In genomic region chr4:99615210-99615834, GRCh38 we compare ENCODE assay signal across 18 cellular contexts. TPM values are rescaled to one million over a fixed set of nuclear protein-coding genes. Genes with fewer than 3 reads are reported as not detected.
A peak's percentile ranks its signal among the peaks of the same experiment; 100 is the strongest.
DNase-seq lines count a peak whose midpoint lies in the region; ATAC-seq, FAIRE-seq and TF ChIP-seq lines count a peak whose summit lies in the region.
"Had no signal": no experiment of that assay in that cellular context is flagged by ENCODE, and none has a peak within 500 bp of the region (broad histone marks: within the 10 kb centered on the region; RNA-seq: fewer than 3 reads in every experiment).

No MANE protein-coding gene starts in this region.

- no peaks in the 10 kb centered on the region for H4K20me1 ChIP-seq in K562 (replicated peaks; ENCODE audit: control insufficient read depth, insufficient read depth, low read length)

- H3K79me2 ChIP-seq in K562 (ENCODE audit: control insufficient read depth, insufficient read depth, low read length): no peaks in the 10 kb centered on the region

- TF ChIP-seq CTCF in K562 (IDR thresholded peaks at IDR 0.05 in 2 of 3, conservative IDR thresholded peaks at IDR 0.05 in 1 of 3; ENCODE audit: insufficient read depth in 2 of 3, low read depth in 1 of 3, low read length in 3 of 3): peak in 1 of 3 experiments; percentile 8; a peak in 1 of 6 replicates
- TF ChIP-seq CTCF in sigmoid colon (IDR thresholded peaks at IDR 0.05): peak in 1 of 4 experiments; percentile 16

- H3K4me3 ChIP-seq in K562 (no peak overlapping the region), sigmoid colon (no peak overlapping the region)
- H3K4me3 ChIP-seq: ovary, SK-N-MC, smooth muscle cell, transverse colon had no signal

- H3K9me3 ChIP-seq in K562 (replicated peaks; ENCODE audit: control insufficient read depth, insufficient read depth, low read depth, low read length) (no peaks in the 10 kb centered on the region), sigmoid colon (no peaks in the 10 kb centered on the region)
- H3K9me3 ChIP-seq: BE2C, ovary, transverse colon had no signal

- H3K27me3 ChIP-seq in K562 (ENCODE audit: control insufficient read depth in 2 of 2, insufficient read depth in 2 of 2, low read length in 2 of 2) (no peaks in the 10 kb centered on the region; a peak in 1 of 5 replicates), sigmoid colon (no peaks in the 10 kb centered on the region)
- H3K27me3 ChIP-seq: ovary, transverse colon had no signal

- in situ Hi-C loops in K562 (cut with MboI): no loop called here

- FAIRE-seq in K562 (lab: Jason Lieb, UNC): no peak
- FAIRE-seq: TTC549 had no signal

- intact Hi-C loops in K562 (cut with micrococcal nuclease) (no loop called here), sigmoid colon (cut with DNase I) (loop anchor here (5.0 kb wide), 1 partner anchor 43 kb away; the partner anchor contains the start of gene MTTP)

- H3K4me1 ChIP-seq in K562 (replicated peaks in 1 of 2; ENCODE audit: control insufficient read depth in 2 of 2, insufficient read depth in 2 of 2, low read length in 2 of 2): no peaks in the 10 kb centered on the region
- H3K4me1 ChIP-seq in sigmoid colon: peaks cover 0 to 36% (median 28%) of the 10 kb centered on the region in 4 donors
- H3K4me1 ChIP-seq: BE2C had no signal

- POLR2A ChIA-PET in K562 (lab: Yijun Ruan, JAX): no interaction called here

- BruUV-seq in K562 (replicated peaks; lab: Mats Ljungman, UMichigan): no TSS peak

- H3K9ac ChIP-seq in K562 (ENCODE audit: insufficient read depth in 1 of 2, low read depth in 2 of 2, low read length in 2 of 2): no peak overlapping the region

- TF ChIP-seq POLR2A in K562 (conservative IDR thresholded peaks at IDR 0.05) (no peak), sigmoid colon (IDR thresholded peaks at IDR 0.05) (no peak)

- ATAC-seq in GM21576 (IDR thresholded peaks at IDR 0.05; ENCODE audit: unreplicated experiment) (peak; percentile 68), K562 (peak; percentile 46; the same call in 1 of the 3 replicates), HG02973 (IDR thresholded peaks at IDR 0.05; ENCODE audit: unreplicated experiment) (no peak)
- ATAC-seq: activated T-cell treated with anti-CD3 and anti-CD28 coated beads, Interleukin-2, amount 50 U/mL, for 4 hours had no signal

- DNase-seq in NCI-H69 (lab: John Stamatoyannopoulos, UW): peak; percentile 11
- DNase-seq in K562 (ENCODE audit: extremely low read depth in 1 of 4, low spot score in 3 of 4): no peak
- peak; percentile 57 for DNase-seq in sigmoid colon
- DNase-seq in NCI-H1930 (lab: John Stamatoyannopoulos, UW): no peak
- no peak for DNase-seq in nucleus accumbens (lab: John Stamatoyannopoulos, UW)
- DNase-seq: activated CD4-positive, alpha-beta memory T cell treated with anti-CD3 and anti-CD28 coated beads for 36 hours; activated T-cell treated with anti-CD3 and anti-CD28 coated beads, Interleukin-2, amount 50 U/mL, for 4 hours; BE2C; hypothalamus; IMR-90; kidney glomerular epithelial cell; ovary; transverse colon had no signal

- no peaks in the 10 kb centered on the region for H3K9me1 ChIP-seq in K562 (ENCODE audit: control insufficient read depth, insufficient read depth, low read length)

- CTCF ChIA-PET in K562 (lab: Yijun Ruan, JAX; ENCODE audit: low intra/inter-chr PET ratio): no interaction called here

- H3K27ac ChIP-seq in K562 (ENCODE audit: extremely low read depth, low read depth, low read length): no peak overlapping the region
- peak overlapping the region; percentile 14 to 72 (median 70) for H3K27ac ChIP-seq in sigmoid colon
- H3K27ac ChIP-seq: ovary, SK-N-MC, transverse colon had no signal

- no peak overlapping the region for H3K4me2 ChIP-seq in K562 (ENCODE audit: insufficient read depth, low read length)
- H3K4me2 ChIP-seq: smooth muscle cell had no signal

- H3K36me3 ChIP-seq in K562 (ENCODE audit: control insufficient read depth, insufficient read depth, low read length) (no peaks in the 10 kb centered on the region), sigmoid colon (no peaks in the 10 kb centered on the region)
- H3K36me3 ChIP-seq: BE2C, ovary, transverse colon had no signal

- H2AFZ ChIP-seq in K562 (ENCODE audit: low read depth, low read length): no peak overlapping the region

- TF ChIP-seq EP300 in K562 (IDR thresholded peaks at IDR 0.05; ENCODE audit: low read length) (no peak), sigmoid colon (IDR thresholded peaks at IDR 0.05) (peak in 1 of 4 donors; percentile 34)

- no peak for TF ChIP-seq RAD21 in K562 (CRISPR knock-in tag; conservative IDR thresholded peaks at IDR 0.05 in 1 of 2, IDR thresholded peaks at IDR 0.05 in 1 of 2)

TF ChIP-seq in K562, 482 proteins besides CTCF, POLR2A, EP300 and RAD21 (continues in another document):
- no peak for TF ChIP-seq ZNF239 (CRISPR knock-in tag; IDR thresholded peaks at IDR 0.05)

RNA-seq across cellular contexts. Expression of gene MTTP, which starts 40.7 kb away (rescaled TPM):
- not detected in 2 replicates for total RNA-seq in K562 (2011; cell fraction: chromatin; rRNA removed; ENCODE audit: low replicate concordance)
- not detected in 2 replicates for total RNA-seq in K562 (2011; cell fraction: nucleolus; rRNA removed)
- not detected in 2 replicates for total RNA-seq in K562 (2011; cell fraction: nucleoplasm; rRNA removed)
- not detected in 2 replicates for total RNA-seq in K562 (2014; rRNA removed)
- 0.06 and 0.29 TPM in 2 replicates for total RNA-seq in K562 (2014; rRNA removed; fragmentation: Illumina TruSeq; extraction: Trizol)
- total RNA-seq in K562 (2015; rRNA removed; fragmentation: Illumina TruSeq; extraction: Trizol): 0.22 TPM in 1 of 2 replicates, not detected in the other
- total RNA-seq in K562 (2021): 0.04 and 0.40 TPM in 2 replicates
- polyA plus RNA-seq in K562 (2011; rRNA removed): not detected in 2 replicates
- 0.21 TPM in 1 of 2 replicates, not detected in the other for polyA plus RNA-seq in K562 (2011; cell fraction: cytosol; rRNA removed)
- polyA plus RNA-seq in K562 (2011; cell fraction: nucleus; rRNA removed): 0.10 TPM in 1 of 2 replicates, not detected in the other
- polyA plus RNA-seq in K562 (2012): 0.01 and 0.03 TPM in 2 replicates
- polyA plus RNA-seq in K562 (2014; fragmentation: Illumina TruSeq; extraction: Trizol): 0.04 TPM in 1 of 2 replicates, not detected in the other
- polyA plus RNA-seq in K562 (2014; fragmentation: Nextera tagmentation; extraction: Ambion mirVana): under 1 TPM; 0.01 to 0.03 TPM
- 0.01 TPM in 1 of 2 replicates, not detected in the other for polyA plus RNA-seq in K562 (2014; rRNA removed)
- 0.06 TPM in 1 of 2 replicates, not detected in the other for polyA minus RNA-seq in K562 (2011; rRNA and poly(A)+ RNA removed)
- not detected in 2 replicates for polyA minus RNA-seq in K562 (2011; cell fraction: cytosol; rRNA and poly(A)+ RNA removed)
- polyA minus RNA-seq in K562 (2011; cell fraction: nucleus; rRNA and poly(A)+ RNA removed): 1.4 TPM in 1 of 2 replicates, not detected in the other
- total RNA-seq in sigmoid colon: 10 to 100 TPM in 1 of 4 donors, 1 to 10 TPM in 3; 2.4 to 12.8 (median 5.9) TPM
- polyA plus RNA-seq in sigmoid colon: under 1 TPM in 1 of 3 donors, not detected in 2; 0.13 TPM
- total RNA-seq: activated CD4-positive, alpha-beta memory T cell treated with anti-CD3 and anti-CD28 coated beads for 36 hours; activated T-cell treated with anti-CD3 and anti-CD28 coated beads, Interleukin-2, amount 50 U/mL, for 4 hours had no signal
- polyA plus RNA-seq: smooth muscle cell had no signal

RNA-seq across cellular contexts. Expression of gene C4orf54, which starts 42.3 kb away (rescaled TPM):
- total RNA-seq in K562 (2011; cell fraction: chromatin; rRNA removed; ENCODE audit: low replicate concordance): not detected in 2 replicates
- total RNA-seq in K562 (2011; cell fraction: nucleolus; rRNA removed): not detected in 2 replicates
- total RNA-seq in K562 (2011; cell fraction: nucleoplasm; rRNA removed): not detected in 2 replicates
- total RNA-seq in K562 (2014; rRNA removed): not detected in 2 replicates
- not detected in 2 replicates for total RNA-seq in K562 (2014; rRNA removed; fragmentation: Illumina TruSeq; extraction: Trizol)
- total RNA-seq in K562 (2015; rRNA removed; fragmentation: Illumina TruSeq; extraction: Trizol): not detected in 2 replicates
- not detected in 2 replicates for total RNA-seq in K562 (2021)
- not detected in 2 replicates for polyA plus RNA-seq in K562 (2011; rRNA removed)
- polyA plus RNA-seq in K562 (2011; cell fraction: cytosol; rRNA removed): not detected in 2 replicates
- polyA plus RNA-seq in K562 (2011; cell fraction: nucleus; rRNA removed): 0.01 TPM in 1 of 2 replicates, not detected in the other
- 0.03 TPM in 1 of 2 replicates, not detected in the other for polyA plus RNA-seq in K562 (2012)
- polyA plus RNA-seq in K562 (2014; fragmentation: Illumina TruSeq; extraction: Trizol): not detected in 2 replicates
- polyA plus RNA-seq in K562 (2014; fragmentation: Nextera tagmentation; extraction: Ambion mirVana): not detected
- not detected in 2 replicates for polyA plus RNA-seq in K562 (2014; rRNA removed)
- polyA minus RNA-seq in K562 (2011; rRNA and poly(A)+ RNA removed): 0.03 TPM in 1 of 2 replicates, not detected in the other
- not detected in 2 replicates for polyA minus RNA-seq in K562 (2011; cell fraction: cytosol; rRNA and poly(A)+ RNA removed)
- not detected in 2 replicates for polyA minus RNA-seq in K562 (2011; cell fraction: nucleus; rRNA and poly(A)+ RNA removed)
- total RNA-seq in sigmoid colon: under 1 TPM; under 0.01 to 0.28 (median 0.15) TPM
- under 1 TPM in 1 of 3 donors, not detected in 2; 0.01 TPM for polyA plus RNA-seq in sigmoid colon
- total RNA-seq: activated CD4-positive, alpha-beta memory T cell treated with anti-CD3 and anti-CD28 coated beads for 36 hours; activated T-cell treated with anti-CD3 and anti-CD28 coated beads, Interleukin-2, amount 50 U/mL, for 4 hours; IMR-90; smooth muscle cell; transverse colon had no signal
- polyA plus RNA-seq: IMR-90, smooth muscle cell had no signal

RNA-seq across cellular contexts. Expression of gene TRMT10A, which starts 51.5 kb away (rescaled TPM):
- 1.8 and 10.7 TPM in 2 replicates for total RNA-seq in K562 (2011; cell fraction: chromatin; rRNA removed; ENCODE audit: low replicate concordance)
- 0.50 and 1.2 TPM in 2 replicates for total RNA-seq in K562 (2011; cell fraction: nucleolus; rRNA removed)
- 2.2 and 3.5 TPM in 2 replicates for total RNA-seq in K562 (2011; cell fraction: nucleoplasm; rRNA removed)
- total RNA-seq in K562 (2014; rRNA removed): 9.1 and 9.4 TPM in 2 replicates
- 12.9 and 14.4 TPM in 2 replicates for total RNA-seq in K562 (2014; rRNA removed; fragmentation: Illumina TruSeq; extraction: Trizol)
- total RNA-seq in K562 (2015; rRNA removed; fragmentation: Illumina TruSeq; extraction: Trizol): 12.6 and 12.7 TPM in 2 replicates
- 6.5 and 7.7 TPM in 2 replicates for total RNA-seq in K562 (2021)
- polyA plus RNA-seq in K562 (2011; rRNA removed): 7.2 and 9.7 TPM in 2 replicates
- 1.0 and 2.3 TPM in 2 replicates for polyA plus RNA-seq in K562 (2011; cell fraction: cytosol; rRNA removed)
- 2.0 and 3.2 TPM in 2 replicates for polyA plus RNA-seq in K562 (2011; cell fraction: nucleus; rRNA removed)
- 7.1 and 7.7 TPM in 2 replicates for polyA plus RNA-seq in K562 (2012)
- 11.1 and 13.8 TPM in 2 replicates for polyA plus RNA-seq in K562 (2014; fragmentation: Illumina TruSeq; extraction: Trizol)
- 10 to 100 TPM; 13.1 to 16.1 TPM for polyA plus RNA-seq in K562 (2014; fragmentation: Nextera tagmentation; extraction: Ambion mirVana)
- polyA plus RNA-seq in K562 (2014; rRNA removed): 9.0 and 10.6 TPM in 2 replicates
- polyA minus RNA-seq in K562 (2011; rRNA and poly(A)+ RNA removed): 7.9 and 11.3 TPM in 2 replicates
- polyA minus RNA-seq in K562 (2011; cell fraction: cytosol; rRNA and poly(A)+ RNA removed): 1.8 and 4.3 TPM in 2 replicates
- 3.0 and 3.9 TPM in 2 replicates for polyA minus RNA-seq in K562 (2011; cell fraction: nucleus; rRNA and poly(A)+ RNA removed)
- total RNA-seq in sigmoid colon: 1 to 10 TPM; 3.9 to 7.5 (median 6.4) TPM
- polyA plus RNA-seq in sigmoid colon: 1 to 10 TPM; 4.8 to 5.6 (median 5.5) TPM

Comparison
In these comparisons a context has a peak if more than half of its experiments do, and no peak if none do; other contexts are left out.
1. DNase-seq: peak in NCI-H69 (single experiment) and sigmoid colon (single experiment); none in K562 (0 of 4), NCI-H1930 (0 of 2) and nucleus accumbens (0 of 56).